ENCODE assay signal across 8 cellular contexts in genomic region chr4:128812360-128812958, GRCh38.
DNase-seq lines count a peak whose midpoint lies in the region; ATAC-seq and TF ChIP-seq lines count a peak whose summit lies in the region.

No MANE protein-coding gene starts in this region.

- TF ChIP-seq CTCF in OCI-LY3 (IDR thresholded peaks at IDR 0.05; ENCODE audit: low read depth, low read length) = no peak
- no peak for TF ChIP-seq CTCF in astrocyte of the cerebellum (IDR thresholded peaks at IDR 0.05; ENCODE audit: low read depth, low read length, missing control alignments)

- ATAC-seq in HG03460 (IDR thresholded peaks at IDR 0.05; ENCODE audit: unreplicated experiment) (peak; percentile 8), GM21619 (IDR thresholded peaks at IDR 0.05; ENCODE audit: unreplicated experiment) (no peak)

- DNase-seq in D341Med (ENCODE audit: low spot score) = peak; percentile 87
- DNase-seq in astrocyte of the cerebellum (ENCODE audit: low read depth) = no peak
- DNase-seq in skeletal muscle cell (ENCODE audit: low read depth) = no peak

- H3K27me3 ChIP-seq in OCI-LY3 (ENCODE audit: low read depth, low read length) (no peaks in the 10 kb centered on the region), iPS-15b (ENCODE audit: control insufficient read depth, insufficient read depth, low read length) (no peaks in the 10 kb centered on the region)

- H3K9me3 ChIP-seq in OCI-LY3 (ENCODE audit: insufficient read depth, low read length) (no peaks in the 10 kb centered on the region), iPS-15b (ENCODE audit: control insufficient read depth, insufficient read depth, low read length) (no peaks in the 10 kb centered on the region)

- in situ Hi-C loops in astrocyte of the cerebellum (cut with HindIII; ENCODE audit: low sequenced_read_pairs) = no loop called here

- H3K79me2 ChIP-seq in OCI-LY3 (ENCODE audit: low read length) = peaks cover 71% of the 10 kb centered on the region

- H3K4me2 ChIP-seq in OCI-LY3 (ENCODE audit: low read length) = peak overlapping the region; percentile 83

- H4K20me1 ChIP-seq in OCI-LY3 (ENCODE audit: insufficient read depth, low read length) = peaks cover 29% of the 10 kb centered on the region

- peak overlapping the region; percentile 92 for H3K27ac ChIP-seq in OCI-LY3 (ENCODE audit: low read length)

- H3K9ac ChIP-seq in OCI-LY3 (ENCODE audit: low read length) (peak overlapping the region; percentile 97), iPS-15b (ENCODE audit: low read depth, low read length) (peak overlapping the region; percentile 66)

- peak; percentile 1 for TF ChIP-seq POLR2A in GM19193 (IDR thresholded peaks at IDR 0.05; ENCODE audit: extremely low read depth, insufficient read depth, insufficient read length)

- H3K36me3 ChIP-seq in OCI-LY3 (replicated peaks; ENCODE audit: low read depth, low read length) (peaks cover 8% of the 10 kb centered on the region), iPS-15b (ENCODE audit: control insufficient read depth, insufficient read depth, low read length) (peaks cover 2% of the 10 kb centered on the region)

- H3K4me1 ChIP-seq in OCI-LY3 (ENCODE audit: low read length) (peaks cover 8% of the 10 kb centered on the region), iPS-15b (ENCODE audit: control insufficient read depth, insufficient read depth, low read length) (peaks cover 25% of the 10 kb centered on the region)

- peak overlapping the region; percentile 40 for H2AFZ ChIP-seq in OCI-LY3 (ENCODE audit: low read depth, low read length)

- H3K4me3 ChIP-seq in OCI-LY3 (ENCODE audit: low read length) (peak overlapping the region; percentile 94), astrocyte of the cerebellum (ENCODE audit: low read depth, low read length) (peak overlapping the region; percentile 67), iPS-15b (ENCODE audit: low read depth, low read length) (peak overlapping the region; percentile 73), skeletal muscle cell (ENCODE audit: low read depth, low read length) (peak overlapping the region; percentile 82)
